ENCODE assay signal across 10 cellular contexts in genomic region chrX:53239474-53239873, GRCh38. TPM values are rescaled to one million over a fixed set of nuclear protein-coding genes. Genes with fewer than 3 reads are reported as not detected.
A peak's percentile ranks its signal among the peaks of the same experiment; 100 is the strongest.
DNase-seq lines count a peak whose midpoint lies in the region; ATAC-seq, FAIRE-seq and TF ChIP-seq lines count a peak whose summit lies in the region.
"Had no signal": no experiment of that assay in that cellular context is flagged by ENCODE, and none has a peak within 500 bp of the region (broad histone marks: within the 10 kb centered on the region; RNA-seq: fewer than 3 reads in every experiment).

No MANE protein-coding gene starts in this region.

- FAIRE-seq in HepG2 (lab: Jason Lieb, UNC), result peak; percentile 63

- TF ChIP-seq EP300 in HepG2 (IDR thresholded peaks at IDR 0.05; ENCODE audit: low read depth in 2 of 2, low read length in 2 of 2) (no peak), HepG2 (CRISPR knock-in tag; IDR thresholded peaks at IDR 0.05; ENCODE audit: borderline replicate concordance) (no peak)

- H3K4me1 ChIP-seq in HepG2 (ENCODE audit: insufficient read depth, low read length) (0 out of 2 replicates have a peak, but pooled peaks cover 14% of the 10 kb centered on the region), right lobe of liver (no peaks in the 10 kb centered on the region), endodermal cell (ENCODE audit: control insufficient read depth, insufficient read depth, low read length) (no peaks in the 10 kb centered on the region)
- H3K4me1 ChIP-seq: Caco-2 had no signal

- H3K36me3 Mint-ChIP-seq in endodermal cell (ENCODE audit: low read depth), result peaks cover 14% of the 10 kb centered on the region

- no peaks in the 10 kb centered on the region for H3K27me3 Mint-ChIP-seq in endodermal cell (ENCODE audit: insufficient read depth)
- H3K27me3 Mint-ChIP-seq: dendritic cell treated with granulocyte-macrophage colony-stimulating factor and Interleukin-4, amounts not matched to agents 40 ng/mL and 50 ng/mL, for 4 days had no signal

- no peak overlapping the region for H2AFZ ChIP-seq in HepG2 (ENCODE audit: low read length)
- H2AFZ ChIP-seq in SU-DHL-6 (ENCODE audit: low read depth, low read length, severe bottlenecking), result peak overlapping the region; percentile 41

- H3K4me2 ChIP-seq in HepG2 (ENCODE audit: low read depth, low read length) (0 out of 2 replicates have a peak overlapping the region, but pooled peaks have one; percentile 3), SU-DHL-6 (ENCODE audit: low read depth, low read length, poor library complexity, severe bottlenecking) (no peak overlapping the region)

- H3K79me2 ChIP-seq in HepG2 (ENCODE audit: insufficient read depth, low read length) (no peaks in the 10 kb centered on the region), SU-DHL-6 (ENCODE audit: insufficient read depth, low read length) (no peaks in the 10 kb centered on the region)

- H3K27ac ChIP-seq in HepG2 (ENCODE audit: extremely low read length, insufficient read depth, low read length) (no peak overlapping the region), right lobe of liver (no peak overlapping the region), SU-DHL-6 (ENCODE audit: low read depth, low read length) (no peak overlapping the region), endodermal cell (ENCODE audit: low read depth, low read length) (no peak overlapping the region)

- peak; percentile 80 for ATAC-seq in HepG2
- ATAC-seq in right lobe of liver, result no peak

- H3K27ac Mint-ChIP-seq in endodermal cell, result no peak overlapping the region
- H3K27ac Mint-ChIP-seq: dendritic cell treated with granulocyte-macrophage colony-stimulating factor and Interleukin-4, amounts not matched to agents 40 ng/mL and 50 ng/mL, for 4 days had no signal

- H3K36me3 ChIP-seq in HepG2 (replicated peaks in 1 of 2; ENCODE audit: control insufficient read depth in 1 of 2, insufficient read depth in 2 of 2, low read length in 2 of 2) (no peaks in the 10 kb centered on the region), right lobe of liver (no peaks in the 10 kb centered on the region), SU-DHL-6 (ENCODE audit: low read length) (no peaks in the 10 kb centered on the region), endodermal cell (ENCODE audit: control insufficient read depth, insufficient read depth, low read length) (no peaks in the 10 kb centered on the region)

- POLR2A ChIA-PET in HepG2 (lab: Yijun Ruan, JAX), result interaction anchor here (0.6 to 0.9 kb wide), 2 partner anchors 14 to 176 kb away, joined by 3 to 4 read pairs; no protein-coding TSS in a partner anchor

- DNase-seq in HepG2 (ENCODE audit: low spot score), result peak; percentile 35
- DNase-seq in right lobe of liver, result no peak
- peak; percentile 81 for DNase-seq in endodermal cell
- DNase-seq in NOMO-1 treated with DMSO at 0.1 percent for 48 hours (lab: John Stamatoyannopoulos, UW; ENCODE audit: unreplicated experiment), result no peak
- DNase-seq in NCI-H345 treated with DMSO at 0.1 percent for 48 hours (lab: John Stamatoyannopoulos, UW; ENCODE audit: unreplicated experiment), result no peak
- no peak for DNase-seq in NK-92 (lab: John Stamatoyannopoulos, UW; ENCODE audit: unreplicated experiment)
- DNase-seq in DMS114 treated with DMSO at 0.1 percent for 48 hours (lab: John Stamatoyannopoulos, UW; ENCODE audit: unreplicated experiment), result no peak

- peak; percentile 46 for TF ChIP-seq CTCF in HepG2 (CRISPR knock-in tag; IDR thresholded peaks at IDR 0.05)
- TF ChIP-seq CTCF in right lobe of liver (IDR thresholded peaks at IDR 0.05), result no peak
- no peak for TF ChIP-seq CTCF in SU-DHL-6 (IDR thresholded peaks at IDR 0.05; ENCODE audit: insufficient read depth, low read length, poor library complexity, severe bottlenecking)
- peak; percentile 48 for TF ChIP-seq CTCF in endodermal cell (conservative IDR thresholded peaks at IDR 0.05)

- 64% methylated on average over 4 of the region's 6 CpGs for WGBS in HepG2 (ENCODE audit: low lambda C conversion rate)
- WGBS in right lobe of liver (ENCODE audit: insufficient coverage, low coverage, low lambda C conversion rate, missing lambda C conversion rate), result 54% methylated on average over 3 of the region's 6 CpGs
- WGBS in endodermal cell (ENCODE audit: insufficient coverage in 1 of 2, insufficient read length in 1 of 2), 2 experiments, result 95 to 100% methylated on average over 2 to 5 of the region's 6 CpGs

- H3K4me1 Mint-ChIP-seq in endodermal cell, result no peaks in the 10 kb centered on the region

- H3K4me3 ChIP-seq in HepG2 (replicated peaks in 1 of 3; ENCODE audit: insufficient read depth in 1 of 3, low read depth in 2 of 3, low read length in 3 of 3), result no peak overlapping the region
- no peak overlapping the region for H3K4me3 ChIP-seq in right lobe of liver
- no peak overlapping the region for H3K4me3 ChIP-seq in SU-DHL-6 (ENCODE audit: insufficient read depth, low read length, poor library complexity, severe bottlenecking)
- no peak overlapping the region for H3K4me3 ChIP-seq in endodermal cell (ENCODE audit: low read length)

- in situ Hi-C loops in HepG2 (cut with HindIII; ENCODE audit: extremely low pct_ligation_motif_present, low pct_unique_long_range_greater_than_20kb), result no loop called here

- H4K20me1 ChIP-seq in HepG2 (ENCODE audit: insufficient read depth, low read length), result no peaks in the 10 kb centered on the region
- H4K20me1 ChIP-seq in SU-DHL-6 (ENCODE audit: low read depth, low read length), result no peaks in the 10 kb centered on the region

- H3F3A ChIP-seq in SU-DHL-6 (ENCODE audit: insufficient read depth), result no peaks in the 10 kb centered on the region

- H3K9ac ChIP-seq in HepG2 (ENCODE audit: insufficient read depth, low read depth, low read length), result no peak overlapping the region
- H3K9ac ChIP-seq in SU-DHL-6 (ENCODE audit: low read length), result no peak overlapping the region
- H3K9ac ChIP-seq in endodermal cell (ENCODE audit: extremely low read depth, low read length, poor library complexity, severe bottlenecking), result no peak overlapping the region

- CTCF ChIA-PET in HepG2 (lab: Yijun Ruan, JAX; ENCODE audit: low intra/inter-chr PET ratio, low total read pairs), result no interaction called here

- H3K9me2 ChIP-seq in SU-DHL-6 (replicated peaks; ENCODE audit: insufficient read depth, low read length), result no peaks in the 10 kb centered on the region

- H3K9me3 ChIP-seq in HepG2 (ENCODE audit: low read length) (no peaks in the 10 kb centered on the region), right lobe of liver (no peaks in the 10 kb centered on the region), SU-DHL-6 (ENCODE audit: insufficient read depth, low read length) (no peaks in the 10 kb centered on the region), endodermal cell (ENCODE audit: control insufficient read depth, low read length) (no peaks in the 10 kb centered on the region)
- H3K9me3 ChIP-seq: Caco-2 had no signal

- H3K4me3 Mint-ChIP-seq in endodermal cell, result no peak overlapping the region
- H3K4me3 Mint-ChIP-seq: dendritic cell treated with granulocyte-macrophage colony-stimulating factor and Interleukin-4, amounts not matched to agents 40 ng/mL and 50 ng/mL, for 4 days had no signal

- no peaks in the 10 kb centered on the region; a peak in 1 of 5 replicates for H3K27me3 ChIP-seq in HepG2 (ENCODE audit: control insufficient read depth in 1 of 2, insufficient read depth in 2 of 2, low read length in 2 of 2)
- H3K27me3 ChIP-seq in right lobe of liver, result no peaks in the 10 kb centered on the region
- H3K27me3 ChIP-seq in SU-DHL-6 (ENCODE audit: low read length), result no peaks in the 10 kb centered on the region
- no peaks in the 10 kb centered on the region for H3K27me3 ChIP-seq in endodermal cell (ENCODE audit: control insufficient read depth, insufficient read depth, low read length, poor library complexity, severe bottlenecking)

- BruUV-seq in HepG2 (replicated peaks; lab: Mats Ljungman, UMichigan), result no TSS peak

- no peak for TF ChIP-seq RAD21 in HepG2 (CRISPR knock-in tag; IDR thresholded peaks at IDR 0.05)

- H3K9me3 Mint-ChIP-seq in endodermal cell, result peaks cover 65% of the 10 kb centered on the region
- H3K9me3 Mint-ChIP-seq: dendritic cell treated with granulocyte-macrophage colony-stimulating factor and Interleukin-4, amounts not matched to agents 40 ng/mL and 50 ng/mL, for 4 days had no signal

- no peak for TF ChIP-seq POLR2A in HepG2 (IDR thresholded peaks at IDR 0.05; ENCODE audit: insufficient read depth in 1 of 2, low read depth in 2 of 2, low read length in 2 of 2)
- TF ChIP-seq POLR2A in right lobe of liver (IDR thresholded peaks at IDR 0.05), result no peak

- intact Hi-C loops in HepG2 (cut with micrococcal nuclease; ENCODE audit: unreplicated experiment), result loop anchor here (1.0 kb wide), 1 partner anchor 15 kb away; no protein-coding TSS in a partner anchor
- intact Hi-C loops in right lobe of liver (cut with DNase I), result no loop called here

RNA-seq across cellular contexts. Expression of gene KDM5C, which starts 14.5 kb away (rescaled TPM):
- total RNA-seq in HepG2 (2016; rRNA removed; fragmentation: Illumina TruSeq; extraction: Trizol), result 26.0 and 32.5 TPM in 2 replicates
- total RNA-seq in HepG2 (2016; cell fraction: cytosol; rRNA removed; fragmentation: Illumina TruSeq; extraction: Trizol; ENCODE audit: low read depth), result 2.3 and 2.5 TPM in 2 replicates
- 21.6 and 32.6 TPM in 2 replicates for total RNA-seq in HepG2 (2016; cell fraction: insoluble cytoplasmic fraction; rRNA removed; fragmentation: Illumina TruSeq; extraction: Trizol)
- 8.3 and 11.1 TPM in 2 replicates for total RNA-seq in HepG2 (2016; cell fraction: membrane; rRNA removed; fragmentation: Illumina TruSeq; extraction: Trizol)
- total RNA-seq in HepG2 (2016; cell fraction: nucleus; rRNA removed; fragmentation: Illumina TruSeq; extraction: Trizol), result 39.7 and 47.1 TPM in 2 replicates
- polyA plus RNA-seq in HepG2 (2011; rRNA removed), result 34.0 and 46.9 TPM in 2 replicates
- 15.0 and 15.5 TPM in 2 replicates for polyA plus RNA-seq in HepG2 (2011; cell fraction: cytosol; rRNA removed)
- polyA plus RNA-seq in HepG2 (2011; cell fraction: nucleus; rRNA removed), result 139 and 160 TPM in 2 replicates
- 29.4 and 34.1 TPM in 2 replicates for polyA plus RNA-seq in HepG2 (2012)
- 1.0 and 1.1 TPM in 2 replicates for polyA plus RNA-seq in HepG2 (2016; cell fraction: cytosol; fragmentation: Illumina TruSeq; extraction: Trizol; ENCODE audit: low read depth)
- 13.6 and 17.4 TPM in 2 replicates for polyA plus RNA-seq in HepG2 (2016; cell fraction: insoluble cytoplasmic fraction; fragmentation: Illumina TruSeq; extraction: Trizol; ENCODE audit: low read depth)
- 1.6 and 2.4 TPM in 2 replicates for polyA plus RNA-seq in HepG2 (2016; cell fraction: membrane; fragmentation: Illumina TruSeq; extraction: Trizol; ENCODE audit: low read depth)
- 43.2 and 51.6 TPM in 2 replicates for polyA plus RNA-seq in HepG2 (2016; cell fraction: nucleus; fragmentation: Illumina TruSeq; extraction: Trizol; ENCODE audit: insufficient read depth, low read depth)
- 109 and 178 TPM in 2 replicates for polyA minus RNA-seq in HepG2 (2011; rRNA and poly(A)+ RNA removed; ENCODE audit: low replicate concordance)
- polyA minus RNA-seq in HepG2 (2011; cell fraction: cytosol; rRNA and poly(A)+ RNA removed), result 36.1 and 38.1 TPM in 2 replicates
- polyA minus RNA-seq in HepG2 (2011; cell fraction: nucleus; rRNA and poly(A)+ RNA removed), result 101 and 105 TPM in 2 replicates
- 10 to 100 TPM; 27.9 to 61.6 (median 50.6) TPM for total RNA-seq in right lobe of liver
- total RNA-seq in endodermal cell, result 100 to 1,000 TPM in 1 of 2 donors, 10 to 100 TPM in 1; 95.9 to 101 TPM
- polyA plus RNA-seq in endodermal cell (2013, experiment 1 of 2), result 57.9 TPM
- polyA plus RNA-seq in endodermal cell (2013, experiment 2 of 2), result 55.9 TPM

RNA-seq across cellular contexts. Expression of gene IQSEC2, which starts 41.9 kb away (rescaled TPM):
- total RNA-seq in HepG2 (2016; rRNA removed; fragmentation: Illumina TruSeq; extraction: Trizol) (0.13 and 0.17 TPM in 2 replicates), right lobe of liver (1 to 10 TPM; 1.9 to 2.8 (median 2.2) TPM), endodermal cell (10 to 100 TPM; 14.7 to 18.2 TPM)
- total RNA-seq in HepG2 (2016; cell fraction: cytosol; rRNA removed; fragmentation: Illumina TruSeq; extraction: Trizol; ENCODE audit: low read depth), result 0.35 TPM in 1 of 2 replicates, not detected in the other
- total RNA-seq in HepG2 (2016; cell fraction: insoluble cytoplasmic fraction; rRNA removed; fragmentation: Illumina TruSeq; extraction: Trizol), result 0.13 TPM in 1 of 2 replicates, not detected in the other
- 0.37 TPM in 1 of 2 replicates, not detected in the other for total RNA-seq in HepG2 (2016; cell fraction: membrane; rRNA removed; fragmentation: Illumina TruSeq; extraction: Trizol)
- total RNA-seq in HepG2 (2016; cell fraction: nucleus; rRNA removed; fragmentation: Illumina TruSeq; extraction: Trizol), result 0.13 TPM in 1 of 2 replicates, not detected in the other
- 0.21 TPM in 1 of 2 replicates, not detected in the other for polyA plus RNA-seq in HepG2 (2011; rRNA removed)
- 0.08 TPM in 1 of 2 replicates, not detected in the other for polyA plus RNA-seq in HepG2 (2011; cell fraction: cytosol; rRNA removed)
- polyA plus RNA-seq in HepG2 (2011; cell fraction: nucleus; rRNA removed), result 0.05 TPM in 1 of 2 replicates, not detected in the other
- 0.01 TPM in 1 of 2 replicates, not detected in the other for polyA plus RNA-seq in HepG2 (2012)
- 0.11 and 0.22 TPM in 2 replicates for polyA plus RNA-seq in HepG2 (2016; cell fraction: cytosol; fragmentation: Illumina TruSeq; extraction: Trizol; ENCODE audit: low read depth)
- polyA plus RNA-seq in HepG2 (2016; cell fraction: insoluble cytoplasmic fraction; fragmentation: Illumina TruSeq; extraction: Trizol; ENCODE audit: low read depth), result 0.13 TPM in 1 of 2 replicates, not detected in the other
- 0.15 and 0.29 TPM in 2 replicates for polyA plus RNA-seq in HepG2 (2016; cell fraction: membrane; fragmentation: Illumina TruSeq; extraction: Trizol; ENCODE audit: low read depth)
- 0.21 and 0.90 TPM in 2 replicates for polyA plus RNA-seq in HepG2 (2016; cell fraction: nucleus; fragmentation: Illumina TruSeq; extraction: Trizol; ENCODE audit: insufficient read depth, low read depth)
- 25.7 TPM in 1 of 2 replicates, not detected in the other for polyA minus RNA-seq in HepG2 (2011; rRNA and poly(A)+ RNA removed; ENCODE audit: low replicate concordance)
- polyA minus RNA-seq in HepG2 (2011; cell fraction: cytosol; rRNA and poly(A)+ RNA removed), result not detected in 2 replicates
- polyA minus RNA-seq in HepG2 (2011; cell fraction: nucleus; rRNA and poly(A)+ RNA removed), result 0.64 TPM in 1 of 2 replicates, not detected in the other
- 7.8 TPM for polyA plus RNA-seq in endodermal cell (2013, experiment 1 of 2)
- polyA plus RNA-seq in endodermal cell (2013, experiment 2 of 2), result 8.6 TPM

Comparison
In these comparisons a context has a peak if more than half of its experiments do, and no peak if none do; other contexts are left out.
1. DNase-seq: peak in HepG2 (single experiment) and endodermal cell (single experiment); none in right lobe of liver (0 of 3), NOMO-1 treated with DMSO at 0.1 percent for 48 hours (single experiment), NCI-H345 treated with DMSO at 0.1 percent for 48 hours (single experiment), NK-92 (single experiment) and DMS114 treated with DMSO at 0.1 percent for 48 hours (single experiment).
2. CTCF ChIP-seq: peak in HepG2 (single experiment) and endodermal cell (single experiment); none in right lobe of liver (0 of 4) and SU-DHL-6 (single experiment).
3. RNA of gene IQSEC2, which starts 41.9 kb away (total RNA-seq): 14.7 to 18.2 TPM in endodermal cell; 1.9 to 2.8 TPM in right lobe of liver and 0.13 to 0.37 TPM in HepG2; every median in the first group is over 4 times any median in the second.